20 cellular contexts compared by ENCODE assay signal in genomic region chr3:66256806-66257205, GRCh38.
"Had no signal": no experiment of that assay in that cellular context is flagged by ENCODE, and none has a peak within 500 bp of the region (broad histone marks: within the 10 kb centered on the region; RNA-seq: fewer than 3 reads in every experiment).

No MANE protein-coding gene starts in this region.

- H3K4me3 Mint-ChIP-seq: activated naive CD8-positive, alpha-beta T cell treated with anti-CD3 and anti-CD28 coated beads, Interleukin-2, amount 10 ng/mL, durations not matched to agents 7 days and 5 days; nephron progenitor cell; stimulated activated memory B cell treated with anti-CD40 and anti-IgM and Interleukin-4, amounts not matched to agents 10 μg/mL and 1 μg/mL and 100 μg/mL, for 72 hours had no signal

- H3K9me3 ChIP-seq: esophagus muscularis mucosa, thoracic aorta, upper lobe of left lung had no signal

- H3K27ac ChIP-seq: brain microvascular endothelial cell, esophagus muscularis mucosa, thoracic aorta, upper lobe of left lung had no signal

- DNase-seq: activated CD4-positive, alpha-beta T cell treated with anti-CD3 and anti-CD28 coated beads, Interleukin-2, amount 50 U/mL, for 4 hours; activated naive CD4-positive, alpha-beta T cell treated with Interleukin-2 at 50 U/mL for 16 hours; activated naive CD8-positive, alpha-beta T cell treated with anti-CD3 and anti-CD28 coated beads, Interleukin-2, amount 10 ng/mL, durations not matched to agents 7 days and 5 days; activated T-cell treated with anti-CD3 and anti-CD28 coated beads for 4 hours; anterior cingulate cortex; brain microvascular endothelial cell; cortex of kidney; effector CD4-positive, alpha-beta T cell; kidney glomerular epithelial cell; left ventricle myocardium superior; nephron progenitor cell; nucleus accumbens; stimulated activated CD4-positive, alpha-beta T cell treated with anti-CD3 and anti-CD28 coated beads, Interleukin-4, amount 100 ng/mL, for 4 hours; T1000; upper lobe of left lung had no signal

- H3K4me1 ChIP-seq: upper lobe of left lung had no signal

- H3K36me3 ChIP-seq: brain microvascular endothelial cell, thoracic aorta had no signal

- H3K27ac Mint-ChIP-seq: activated naive CD8-positive, alpha-beta T cell treated with anti-CD3 and anti-CD28 coated beads, Interleukin-2, amount 10 ng/mL, durations not matched to agents 7 days and 5 days; activated T-helper 2 cell treated with anti-CD3 and anti-CD28 coated beads, Interferon-gamma antibody, Interleukin-2, Interleukin-4, amounts not matched to agents 10 μg/mL and 5 μg/mL and 100 μg/mL, durations not matched to agents 14 hours and 24 hours and 36 hours; nephron progenitor cell; stimulated activated memory B cell treated with anti-CD40 and anti-IgM and Interleukin-4, amounts not matched to agents 10 μg/mL and 1 μg/mL and 100 μg/mL, for 72 hours had no signal

- H3K27me3 ChIP-seq: brain microvascular endothelial cell, esophagus muscularis mucosa, upper lobe of left lung had no signal

- H3K4me1 Mint-ChIP-seq: activated naive CD8-positive, alpha-beta T cell treated with anti-CD3 and anti-CD28 coated beads, Interleukin-2, amount 10 ng/mL, durations not matched to agents 7 days and 5 days; nephron progenitor cell had no signal

- H3K27me3 Mint-ChIP-seq: activated naive CD8-positive, alpha-beta T cell treated with anti-CD3 and anti-CD28 coated beads, Interleukin-2, amount 10 ng/mL, durations not matched to agents 7 days and 5 days; stimulated activated memory B cell treated with anti-CD40 and anti-IgM and Interleukin-4, amounts not matched to agents 10 μg/mL and 1 μg/mL and 100 μg/mL, for 72 hours had no signal

- H3K4me3 ChIP-seq: esophagus muscularis mucosa, thoracic aorta, upper lobe of left lung had no signal

- H3K9me3 Mint-ChIP-seq: activated naive CD8-positive, alpha-beta T cell treated with anti-CD3 and anti-CD28 coated beads, Interleukin-2, amount 10 ng/mL, durations not matched to agents 7 days and 5 days; activated T-helper 2 cell treated with anti-CD3 and anti-CD28 coated beads, Interferon-gamma antibody, Interleukin-2, Interleukin-4, amounts not matched to agents 10 μg/mL and 5 μg/mL and 100 μg/mL, durations not matched to agents 14 hours and 24 hours and 36 hours; nephron progenitor cell; stimulated activated memory B cell treated with anti-CD40 and anti-IgM and Interleukin-4, amounts not matched to agents 10 μg/mL and 1 μg/mL and 100 μg/mL, for 72 hours had no signal

- ATAC-seq: left ventricle myocardium superior; sciatic nerve; stimulated activated memory B cell treated with anti-CD40 and anti-IgM and Interleukin-4, amounts not matched to agents 10 μg/mL and 1 μg/mL and 100 μg/mL, for 72 hours had no signal
